Comparison of ENCODE assay signal across 16 cellular contexts in the genomic region with DNA sequence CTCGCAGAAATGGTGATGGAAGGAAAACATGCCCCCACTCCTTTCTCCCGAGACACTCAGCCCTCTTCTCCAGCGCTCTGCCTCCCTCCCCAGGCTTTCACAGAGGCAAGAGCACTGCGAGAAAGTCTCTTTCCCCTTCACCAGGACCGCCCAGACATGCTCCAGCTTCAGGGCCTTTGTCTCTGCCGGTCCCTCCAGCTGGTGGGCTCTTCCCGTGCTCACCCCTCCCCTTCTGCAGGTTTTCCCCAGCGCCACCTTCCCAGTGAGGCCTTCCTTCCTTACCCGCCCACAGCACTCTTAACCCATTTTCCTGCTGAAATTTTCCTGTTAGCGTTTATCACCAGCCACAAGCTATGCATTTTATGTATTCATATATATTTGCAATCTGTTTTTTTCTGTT.
DNase-seq lines count a peak whose midpoint lies in the region; ATAC-seq, FAIRE-seq and TF ChIP-seq lines count a peak whose summit lies in the region.
"Had no signal": no experiment of that assay in that cellular context is flagged by ENCODE, and none has a peak within 500 bp of the region (broad histone marks: within the 10 kb centered on the region; RNA-seq: fewer than 3 reads in every experiment).

No MANE protein-coding gene starts in this region.

- POLR2A ChIA-PET in H1 (lab: Charles Lee; ENCODE audit: partially characterized antibody) (no interaction called here), A673 (lab: Charles Lee; ENCODE audit: low non-redundant PET) (no interaction called here)

- intact Hi-C loops in A673 (cut with micrococcal nuclease; ENCODE audit: unreplicated experiment): no loop called here
- intact Hi-C loops in Right ventricle myocardium superior (cut with DNase I): no loop called here

- H4K20me1 ChIP-seq in H1 (replicated peaks in 1 of 2; ENCODE audit: control insufficient read depth in 1 of 2, insufficient read depth in 2 of 2, low read length in 2 of 2): no peaks in the 10 kb centered on the region
- H4K20me1 ChIP-seq: BLaER1 had no signal

- TF ChIP-seq EP300 in H1 (IDR thresholded peaks at IDR 0.05; ENCODE audit: borderline replicate concordance in 1 of 2, low read depth in 2 of 2, low read length in 2 of 2): no peak

- CTCF ChIA-PET in H1 (lab: Charles Lee; ENCODE audit: partially characterized antibody) (interaction anchor here (0.7 to 1.3 kb wide), 3 partner anchors 18 to 307 kb away, joined by 3 read pairs; no protein-coding TSS in a partner anchor), A673 (lab: Charles Lee) (no interaction called here)

- 53% methylated on average over 10 of the region's 10 CpGs; no CpG with 5 or more reads in 1 of the 2 experiments for WGBS in H1 (ENCODE audit: extremely low coverage in 1 of 2, insufficient coverage in 1 of 2, insufficient read length in 1 of 2, insufficient replicate concordance in 2 of 2, low coverage in 1 of 2, low lambda C conversion rate in 2 of 2, missing lambda C conversion rate in 1 of 2), 2 experiments
- WGBS in mesendoderm (ENCODE audit: extremely low coverage, insufficient coverage, low lambda C conversion rate): no CpG with 5 or more reads among the region's 10 CpGs

- H3K79me1 ChIP-seq in H1 (ENCODE audit: low read depth, low read length) (no peaks in the 10 kb centered on the region), mesendoderm (ENCODE audit: low read length) (no peaks in the 10 kb centered on the region)

- TF ChIP-seq RAD21 in H1 (IDR thresholded peaks at IDR 0.05 in 1 of 2, conservative IDR thresholded peaks at IDR 0.05 in 1 of 2; ENCODE audit: low read depth in 2 of 2, low read length in 2 of 2): no peak; a peak in 1 of 4 replicates

- no peak for TF ChIP-seq POLR2A in H1 (IDR thresholded peaks at IDR 0.05; ENCODE audit: control extremely low read depth in 1 of 2, low read depth in 2 of 2, low read length in 2 of 2)

- H3K23me2 ChIP-seq in H1 (ENCODE audit: low read depth, low read length): no peaks in the 10 kb centered on the region; the same call in 1 of the 2 replicates

- no peak overlapping the region for H3K4me2 ChIP-seq in H1 (ENCODE audit: insufficient read depth in 1 of 2, low read depth in 2 of 2, low read length in 2 of 2)
- no peak overlapping the region for H3K4me2 ChIP-seq in mesendoderm (ENCODE audit: low read length)
- H3K4me2 ChIP-seq: BLaER1 had no signal

- H3K18ac ChIP-seq in H1 (ENCODE audit: extremely low read depth, low read length) (peak overlapping the region; percentile 75), mesendoderm (ENCODE audit: low read length) (no peak overlapping the region)

- peak overlapping the region; percentile 5 for H4K91ac ChIP-seq in H1 (replicated peaks; ENCODE audit: insufficient read length, low read length)

- H3K27ac ChIP-seq in H1 (ENCODE audit: low read depth, low read length): no peak overlapping the region
- H3K27ac ChIP-seq in mesendoderm (ENCODE audit: low read depth, low read length): no peak overlapping the region
- H3K27ac ChIP-seq in A673 (ENCODE audit: low read depth, low read length, poor library complexity, severe bottlenecking): no peak overlapping the region
- H3K27ac ChIP-seq: BLaER1, HL-60 had no signal

- H3K14ac ChIP-seq in H1 (ENCODE audit: insufficient read length): no peak overlapping the region

- no TSS peak for BruUV-seq in A673 (replicated peaks; lab: Mats Ljungman, UMichigan)

- H3K4me1 ChIP-seq in H1 (replicated peaks in 1 of 4; ENCODE audit: control insufficient read depth in 3 of 4, insufficient read depth in 4 of 4, low read length in 3 of 4) (peaks cover 0 to 17% (median 9%) of the 10 kb centered on the region in 4 experiments; a peak in 5 of 7 replicates), mesendoderm (ENCODE audit: control insufficient read depth, low read depth, low read length) (no peaks in the 10 kb centered on the region), A673 (ENCODE audit: insufficient read depth, low read length, poor library complexity, severe bottlenecking) (peaks cover 3% of the 10 kb centered on the region)

- no peak for DNase-seq in HTR-8/SVneo (ENCODE audit: insufficient read length, low spot score)
- no peak for DNase-seq in H1 (ENCODE audit: low read depth in 1 of 2, low spot score in 2 of 2)
- no peak for DNase-seq in mesendoderm
- no peak for DNase-seq in SKM-1 (lab: John Stamatoyannopoulos, UW; ENCODE audit: unreplicated experiment)
- DNase-seq in A673 (ENCODE audit: low spot score): no peak
- DNase-seq in Right ventricle myocardium superior: no peak
- DNase-seq: AML-193; Caco-2; CD8-positive, alpha-beta memory T cell; DND-41; GF-D8; KBM-7 had no signal

- peak overlapping the region; percentile 82 for H2BK12ac ChIP-seq in H1 (ENCODE audit: low read depth, low read length)

- no peaks in the 10 kb centered on the region for H3K79me2 ChIP-seq in H1 (ENCODE audit: control insufficient read depth in 1 of 2, insufficient read depth in 2 of 2, low read length in 2 of 2)
- H3K79me2 ChIP-seq in mesendoderm (ENCODE audit: control insufficient read depth, insufficient read depth, low read length): no peaks in the 10 kb centered on the region

- peak; percentile 13 for FAIRE-seq in HTR-8/SVneo (lab: Jason Lieb, UNC)
- FAIRE-seq in H1 (lab: Jason Lieb, UNC): no peak

- H4K5ac ChIP-seq in H1 (ENCODE audit: insufficient read length, low read depth, low read length): no peak overlapping the region
- no peak overlapping the region for H4K5ac ChIP-seq in mesendoderm (ENCODE audit: low read length)

- TF ChIP-seq CTCF in H1 (IDR thresholded peaks at IDR 0.05; ENCODE audit: control extremely low read depth in 1 of 3, insufficient read depth in 1 of 3, low read depth in 1 of 3, low read length in 3 of 3): 0 out of 4 replicates have a peak, but pooled peaks of 1 of the 3 experiments have one; percentile 2
- TF ChIP-seq CTCF in A673 (conservative IDR thresholded peaks at IDR 0.05; ENCODE audit: low read depth, low read length): no peak

- H3K9ac ChIP-seq in H1 (replicated peaks in 1 of 4; ENCODE audit: extremely low read depth in 1 of 4, low read depth in 3 of 4, low read length in 3 of 4) (no peak overlapping the region), mesendoderm (ENCODE audit: low read length) (no peak overlapping the region)
- H3K9ac ChIP-seq: BLaER1 had no signal

- no peak for ATAC-seq in GM21381 (IDR thresholded peaks at IDR 0.05; ENCODE audit: unreplicated experiment)
- ATAC-seq in Right ventricle myocardium superior (ENCODE audit: poor library complexity): no peak

- no peak overlapping the region for H2BK15ac ChIP-seq in H1 (ENCODE audit: low read length)
- no peak overlapping the region for H2BK15ac ChIP-seq in mesendoderm (replicated peaks; ENCODE audit: low read depth)

- 0 out of 2 replicates have a peak overlapping the region, but pooled peaks have one; percentile 61 for H2BK20ac ChIP-seq in H1 (ENCODE audit: low read length)

- H3K27me3 ChIP-seq in H1 (replicated peaks in 1 of 4; ENCODE audit: control insufficient read depth in 3 of 4, extremely low read depth in 1 of 4, insufficient read depth in 3 of 4, low read length in 3 of 4): no peaks in the 10 kb centered on the region; a peak in 2 of 7 replicates
- H3K27me3 ChIP-seq in mesendoderm (ENCODE audit: insufficient read depth, low read length, poor library complexity): no peaks in the 10 kb centered on the region
- H3K27me3 ChIP-seq in A673 (replicated peaks; ENCODE audit: insufficient read depth, low read depth, low read length, poor library complexity): no peaks in the 10 kb centered on the region
- H3K27me3 ChIP-seq: BLaER1 had no signal

- H4K8ac ChIP-seq in H1 (ENCODE audit: extremely low read depth, insufficient read depth, low read length): no peak overlapping the region
- H4K8ac ChIP-seq in mesendoderm (ENCODE audit: low read depth, low read length): no peak overlapping the region

- 0 out of 2 replicates have a peak overlapping the region, but pooled peaks have one; percentile 71 for H2AFZ ChIP-seq in H1 (ENCODE audit: low read length)

- H3K4ac ChIP-seq in H1 (replicated peaks; ENCODE audit: insufficient read length, low read depth, low read length) (no peak overlapping the region), mesendoderm (ENCODE audit: low read depth, low read length) (no peak overlapping the region)

- H3K23ac ChIP-seq in H1 (ENCODE audit: insufficient read length) (no peak overlapping the region), mesendoderm (ENCODE audit: low read length) (no peak overlapping the region)

- H2BK5ac ChIP-seq in H1 (ENCODE audit: low read depth, low read length): peak overlapping the region; percentile 66; the same call in 1 of the 2 replicates
- no peak overlapping the region for H2BK5ac ChIP-seq in mesendoderm (ENCODE audit: low read length)

- no peak overlapping the region for H3K56ac ChIP-seq in H1 (replicated peaks; ENCODE audit: insufficient read length, low read depth, low read length)
- H3K56ac ChIP-seq in mesendoderm (ENCODE audit: low read length): peak overlapping the region; percentile 31

- H2AK5ac ChIP-seq in H1 (ENCODE audit: low read depth, low read length) (no peak overlapping the region), mesendoderm (ENCODE audit: low read length) (no peak overlapping the region)

- no peaks in the 10 kb centered on the region for H3K36me3 ChIP-seq in H1 (ENCODE audit: control insufficient read depth in 2 of 4, insufficient read depth in 4 of 4, low read length in 3 of 4)
- no peaks in the 10 kb centered on the region for H3K36me3 ChIP-seq in mesendoderm (ENCODE audit: control insufficient read depth, insufficient read depth, low read length)
- H3K36me3 ChIP-seq in A673 (ENCODE audit: insufficient read depth, low read length, poor library complexity, severe bottlenecking): no peaks in the 10 kb centered on the region
- H3K36me3 ChIP-seq: BLaER1, HAP-1 had no signal

- H3K4me3 ChIP-seq in H1 (ENCODE audit: extremely low read depth in 1 of 4, insufficient read depth in 2 of 4, low read depth in 3 of 4, low read length in 4 of 4) (no peak overlapping the region), mesendoderm (ENCODE audit: low read length) (no peak overlapping the region), A673 (ENCODE audit: low read depth, low read length, poor library complexity, severe bottlenecking) (no peak overlapping the region)
- H3K4me3 ChIP-seq: BLaER1, HAP-1 had no signal

- H3K9me3 ChIP-seq in H1 (ENCODE audit: insufficient read depth in 2 of 2, low read depth in 1 of 2, low read length in 1 of 2) (no peaks in the 10 kb centered on the region; a peak in 1 of 4 replicates), A673 (ENCODE audit: low read depth, low read length, poor library complexity, severe bottlenecking) (no peaks in the 10 kb centered on the region)
- H3K9me3 ChIP-seq: BLaER1, HAP-1 had no signal

- peak overlapping the region; percentile 36 for H2BK120ac ChIP-seq in H1 (replicated peaks; ENCODE audit: low read depth, low read length)
- no peak overlapping the region for H2BK120ac ChIP-seq in mesendoderm (ENCODE audit: low read depth, low read length)

TF ChIP-seq in H1, 55 proteins besides CTCF, POLR2A, EP300 and RAD21 (continues in another document):
- TF ChIP-seq CTBP2 (IDR thresholded peaks at IDR 0.05; ENCODE audit: borderline replicate concordance, insufficient read depth, insufficient read length, low read length) (no peak), RXRA (IDR thresholded peaks at IDR 0.05; ENCODE audit: insufficient read depth, low read depth, low read length) (no peak), POU5F1 (IDR thresholded peaks at IDR 0.05; ENCODE audit: low read depth, low read length) (no peak), NRF1 (IDR thresholded peaks at IDR 0.05; ENCODE audit: low read depth, low read length) (no peak), YY1 (IDR thresholded peaks at IDR 0.05; ENCODE audit: low read depth, low read length) (no peak)
